In the genomic region with DNA sequence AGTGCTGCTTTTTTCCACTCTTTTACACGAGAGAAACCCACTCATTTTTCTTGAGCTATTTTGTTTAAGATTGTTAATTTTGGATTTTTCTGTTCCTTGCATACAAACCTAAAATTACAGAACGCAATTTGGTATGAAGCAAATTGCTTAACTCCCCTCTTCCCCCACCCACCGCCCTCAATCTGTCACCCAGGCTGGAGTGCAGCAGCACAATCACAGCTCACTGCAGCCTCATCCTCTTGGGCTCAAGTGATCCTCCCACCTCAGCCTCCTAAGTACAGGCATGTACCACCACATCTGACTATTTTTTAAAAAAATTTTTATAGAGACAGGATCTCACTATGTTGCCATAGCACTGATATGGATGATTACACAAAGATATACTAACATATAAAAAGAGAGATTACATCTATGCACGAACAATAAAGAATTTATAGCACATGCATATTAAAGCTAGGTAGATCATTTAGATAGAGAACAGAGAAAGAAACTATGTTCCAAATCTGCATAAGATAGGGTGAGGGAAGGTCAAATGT, we compare ENCODE assay signal across 18 cellular contexts.
A peak's percentile ranks its signal among the peaks of the same experiment; 100 is the strongest.
DNase-seq lines count a peak whose midpoint lies in the region; ATAC-seq, FAIRE-seq and TF ChIP-seq lines count a peak whose summit lies in the region.
"Had no signal": no experiment of that assay in that cellular context is flagged by ENCODE, and none has a peak within 500 bp of the region (broad histone marks: within the 10 kb centered on the region; RNA-seq: fewer than 3 reads in every experiment).

No MANE protein-coding gene starts in this region.

- intact Hi-C loops in adrenal gland (cut with DNase I), result no loop called here
- intact Hi-C loops in mucosa of descending colon (cut with DNase I, micrococcal nuclease), result no loop called here

- in situ Hi-C loops in GM23248 (cut with MboI), result no loop called here

- H3K4me2 ChIP-seq in GM23248 (ENCODE audit: unreplicated experiment), result peak overlapping the region; percentile 5

- H3K36me3 ChIP-seq in GM23248 (ENCODE audit: low read depth) (no peaks in the 10 kb centered on the region), adrenal gland (replicated peaks in 1 of 2) (no peaks in the 10 kb centered on the region), mucosa of descending colon (ENCODE audit: low read depth) (no peaks in the 10 kb centered on the region), subcutaneous abdominal adipose tissue (ENCODE audit: control insufficient read depth in 5 of 5, insufficient read depth in 5 of 5, low read length in 5 of 5) (no peaks in the 10 kb centered on the region)
- H3K36me3 ChIP-seq: breast epithelium, esophagus muscularis mucosa had no signal

- H3K27ac ChIP-seq in GM23248 (peak overlapping the region; percentile 52; the same call in 1 of the 2 replicates), adrenal gland (peak overlapping the region in 3 of 5 donors; percentile 42 to 67 (median 45)), subcutaneous abdominal adipose tissue (ENCODE audit: low read depth, low read length) (peak overlapping the region; percentile 78)

- no peaks in the 10 kb centered on the region for H3K9me2 ChIP-seq in GM23248 (ENCODE audit: insufficient read depth)

- TF ChIP-seq POLR2A in adrenal gland (IDR thresholded peaks at IDR 0.05), result no peak

- DNase-seq in GM23248, result no peak
- no peak for DNase-seq in adrenal gland
- DNase-seq in mucosa of descending colon, result no peak
- no peak for DNase-seq in NOMO-1 treated with dmso at 0.1 percent for 144 hours (lab: John Stamatoyannopoulos, UW; ENCODE audit: unreplicated experiment)
- DNase-seq in HTR-8/SVneo (ENCODE audit: insufficient read length, low spot score), result no peak
- no peak for DNase-seq in T-helper 1 cell
- DNase-seq in activated CD4-positive, CD25-positive, alpha-beta regulatory T cell treated with anti-CD3 and anti-CD28 coated beads, Interleukin-2, amount 50 U/mL, for 72 hours, result no peak
- DNase-seq: activated CD4-positive, alpha-beta T cell treated with anti-CD3 and anti-CD28 coated beads, Interleukin-2, amount 50 U/mL, for 48 hours; activated T-cell treated with anti-CD3 and anti-CD28 coated beads, Interleukin-2, amount 50 U/mL, for 4 hours; mammary epithelial cell; NCI-H1417; stimulated activated naive CD8-positive, alpha-beta T cell treated with anti-CD3 and anti-CD28 coated beads, Interleukin-15, amount 100 ng/mL, for 72 hours had no signal

- H3K79me2 ChIP-seq in GM23248 (ENCODE audit: insufficient read depth), result no peaks in the 10 kb centered on the region

- no peaks in the 10 kb centered on the region for H3K9me3 ChIP-seq in GM23248 (ENCODE audit: low read depth)
- H3K9me3 ChIP-seq in adrenal gland (replicated peaks in 1 of 3), result no peaks in the 10 kb centered on the region
- H3K9me3 ChIP-seq in mucosa of descending colon, result no peaks in the 10 kb centered on the region
- no peaks in the 10 kb centered on the region for H3K9me3 ChIP-seq in subcutaneous abdominal adipose tissue (ENCODE audit: control insufficient read depth in 5 of 5, low read length in 5 of 5)
- H3K9me3 ChIP-seq: breast epithelium, esophagus muscularis mucosa had no signal

- no peak overlapping the region for H2AFZ ChIP-seq in GM23248

- WGBS in GM23248 (ENCODE audit: low coverage in 1 of 2, low lambda C conversion rate in 2 of 2, missing lambda C conversion rate in 2 of 2), 2 experiments, result 86 to 89% methylated on average over 4 of the region's 4 CpGs
- 88 to 90% (median 88%) methylated on average over 4 of the region's 4 CpGs for WGBS in adrenal gland, 4 donors

- H3K9ac ChIP-seq in GM23248 (no peak overlapping the region), subcutaneous abdominal adipose tissue (ENCODE audit: low read length in 5 of 5) (peak overlapping the region in 1 of 5 donors; percentile 22)

- H3F3A ChIP-seq in GM23248 (ENCODE audit: insufficient read depth), result peaks cover 6% of the 10 kb centered on the region; the same call in 1 of the 2 replicates

- no peaks in the 10 kb centered on the region for H4K20me1 ChIP-seq in GM23248 (ENCODE audit: insufficient read depth)

- H3K27me3 ChIP-seq in GM23248 (replicated peaks; ENCODE audit: insufficient read depth) (no peaks in the 10 kb centered on the region), adrenal gland (no peaks in the 10 kb centered on the region), subcutaneous abdominal adipose tissue (ENCODE audit: control insufficient read depth in 5 of 5, insufficient read depth in 4 of 5, low read length in 5 of 5) (no peaks in the 10 kb centered on the region)
- H3K27me3 ChIP-seq: breast epithelium, esophagus muscularis mucosa had no signal

- FAIRE-seq in HTR-8/SVneo (lab: Jason Lieb, UNC), result no peak
- FAIRE-seq: H1, islet of Langerhans had no signal

- H3K4me1 ChIP-seq in GM23248 (ENCODE audit: insufficient read depth) (peaks cover 41% of the 10 kb centered on the region), adrenal gland (replicated peaks in 1 of 2) (peaks cover 18 to 43% of the 10 kb centered on the region in 2 donors), mucosa of descending colon (ENCODE audit: low read depth) (peaks cover 19% of the 10 kb centered on the region), subcutaneous abdominal adipose tissue (ENCODE audit: control insufficient read depth in 5 of 5, insufficient read depth in 5 of 5, low read length in 5 of 5) (peaks cover 4 to 31% (median 28%) of the 10 kb centered on the region in 5 donors)
- H3K4me1 ChIP-seq: breast epithelium had no signal

- no peak for TF ChIP-seq CTCF in adrenal gland (IDR thresholded peaks at IDR 0.05)
- TF ChIP-seq CTCF in mucosa of descending colon (IDR thresholded peaks at IDR 0.05), result no peak

- ATAC-seq in mucosa of descending colon, result peak; percentile 76
- ATAC-seq: activated naive CD4-positive, alpha-beta T cell treated with anti-CD3 and anti-CD28 coated beads, Interleukin-2, amount 50 U/mL, for 72 hours; activated T-cell treated with anti-CD3 and anti-CD28 coated beads, Interleukin-2, amount 50 U/mL, for 4 hours; stimulated activated naive CD8-positive, alpha-beta T cell treated with anti-CD3 and anti-CD28 coated beads, Interleukin-15, amount 100 ng/mL, for 72 hours had no signal

- H3K4me3 ChIP-seq in GM23248 (no peak overlapping the region), adrenal gland (no peak overlapping the region), mucosa of descending colon (no peak overlapping the region), subcutaneous abdominal adipose tissue (ENCODE audit: low read depth in 1 of 5, low read length in 5 of 5) (no peak overlapping the region)
- H3K4me3 ChIP-seq: breast epithelium, esophagus muscularis mucosa had no signal
